Comparison of ENCODE assay signal across 1 cellular context in the genomic region with DNA sequence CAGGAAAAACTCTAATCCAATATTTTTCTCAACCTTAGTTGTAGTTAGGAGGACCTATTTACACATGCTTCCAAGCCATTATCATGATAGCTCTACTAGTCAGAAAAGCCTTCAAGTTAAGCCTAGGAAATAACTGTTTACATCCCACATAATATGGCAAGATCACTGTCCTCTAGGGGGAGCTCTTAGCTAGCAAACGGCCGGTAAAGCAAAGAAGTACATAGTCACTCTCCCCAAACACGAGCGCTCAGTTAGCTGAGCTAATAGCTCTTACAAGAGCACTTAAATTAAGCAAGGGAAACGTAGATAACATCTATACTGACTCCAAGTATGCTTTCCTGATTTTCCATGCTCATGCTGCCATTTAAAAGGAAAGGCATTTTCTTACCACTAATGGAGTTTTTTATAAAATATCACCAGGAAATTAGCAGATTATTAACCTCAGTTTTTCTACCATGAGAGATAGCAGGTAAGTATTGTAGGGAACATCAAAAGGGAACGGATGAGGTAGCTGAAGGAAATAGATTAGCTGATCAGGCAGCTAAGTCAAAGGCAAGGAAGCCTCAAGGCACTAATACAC.
TF ChIP-seq lines count a peak whose summit lies in the region.

No MANE protein-coding gene starts in this region.

TF ChIP-seq in WTC11, 78 proteins besides CTCF, POLR2A, EP300 and RAD21 (continued from another document):
- TF ChIP-seq, protein P1, sequence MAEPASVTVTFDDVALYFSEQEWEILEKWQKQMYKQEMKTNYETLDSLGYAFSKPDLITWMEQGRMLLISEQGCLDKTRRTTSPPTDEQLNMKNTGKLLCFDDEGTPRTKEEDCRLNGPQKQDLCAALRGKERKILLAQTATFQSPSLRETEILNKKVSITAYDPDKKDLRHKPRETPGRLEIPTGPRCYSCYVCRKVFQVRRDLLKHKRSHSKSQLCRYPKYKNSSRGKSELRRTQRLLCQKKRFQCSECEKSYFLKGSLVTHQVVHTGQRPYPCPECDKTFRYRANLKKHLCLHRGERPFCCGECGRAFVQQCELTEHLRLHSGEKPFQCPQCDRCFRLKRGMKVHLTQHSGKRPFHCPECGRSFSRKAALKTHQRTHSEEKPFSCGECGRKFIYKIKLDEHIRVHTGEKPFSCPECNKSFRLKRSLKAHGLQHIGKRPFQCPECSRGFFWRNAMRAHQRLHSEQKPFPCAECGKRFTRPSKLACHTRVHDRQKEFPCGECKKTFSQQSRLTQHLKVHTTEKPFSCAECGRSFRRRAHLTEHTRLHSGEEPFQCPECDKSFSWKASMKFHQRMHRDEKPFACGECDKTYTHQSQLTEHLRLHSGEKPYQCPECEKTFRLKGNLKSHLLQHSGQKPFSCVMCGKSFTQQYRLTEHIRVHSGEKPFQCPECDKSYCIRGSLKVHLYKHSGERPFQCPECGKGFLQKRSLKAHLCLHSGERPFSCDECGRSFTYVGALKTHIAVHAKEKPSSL (CRISPR knock-in tag; conservative IDR thresholded peaks at IDR 0.05): no peak
- no peak for TF ChIP-seq MXD4 (CRISPR knock-in tag; IDR thresholded peaks at IDR 0.05; ENCODE audit: borderline replicate concordance)
- TF ChIP-seq ZNF317 (CRISPR knock-in tag; IDR thresholded peaks at IDR 0.05; ENCODE audit: borderline replicate concordance, low read depth): no peak
- TF ChIP-seq TP53 (CRISPR knock-in tag; IDR thresholded peaks at IDR 0.05): no peak
- no peak for TF ChIP-seq JAZF1 (CRISPR knock-in tag; IDR thresholded peaks at IDR 0.05)
- TF ChIP-seq IRF2 (CRISPR knock-in tag; IDR thresholded peaks at IDR 0.05; ENCODE audit: borderline replicate concordance, low read depth): no peak
- no peak for TF ChIP-seq RELA (CRISPR knock-in tag; IDR thresholded peaks at IDR 0.05; ENCODE audit: borderline replicate concordance)
- TF ChIP-seq ZNF416 (CRISPR knock-in tag; IDR thresholded peaks at IDR 0.05): no peak
- TF ChIP-seq, protein P2, sequence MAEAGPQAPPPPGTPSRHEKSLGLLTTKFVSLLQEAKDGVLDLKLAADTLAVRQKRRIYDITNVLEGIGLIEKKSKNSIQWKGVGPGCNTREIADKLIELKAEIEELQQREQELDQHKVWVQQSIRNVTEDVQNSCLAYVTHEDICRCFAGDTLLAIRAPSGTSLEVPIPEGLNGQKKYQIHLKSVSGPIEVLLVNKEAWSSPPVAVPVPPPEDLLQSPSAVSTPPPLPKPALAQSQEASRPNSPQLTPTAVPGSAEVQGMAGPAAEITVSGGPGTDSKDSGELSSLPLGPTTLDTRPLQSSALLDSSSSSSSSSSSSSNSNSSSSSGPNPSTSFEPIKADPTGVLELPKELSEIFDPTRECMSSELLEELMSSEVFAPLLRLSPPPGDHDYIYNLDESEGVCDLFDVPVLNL (CRISPR knock-in tag; IDR thresholded peaks at IDR 0.05; ENCODE audit: borderline replicate concordance, low read depth): no peak
- TF ChIP-seq, protein P3, sequence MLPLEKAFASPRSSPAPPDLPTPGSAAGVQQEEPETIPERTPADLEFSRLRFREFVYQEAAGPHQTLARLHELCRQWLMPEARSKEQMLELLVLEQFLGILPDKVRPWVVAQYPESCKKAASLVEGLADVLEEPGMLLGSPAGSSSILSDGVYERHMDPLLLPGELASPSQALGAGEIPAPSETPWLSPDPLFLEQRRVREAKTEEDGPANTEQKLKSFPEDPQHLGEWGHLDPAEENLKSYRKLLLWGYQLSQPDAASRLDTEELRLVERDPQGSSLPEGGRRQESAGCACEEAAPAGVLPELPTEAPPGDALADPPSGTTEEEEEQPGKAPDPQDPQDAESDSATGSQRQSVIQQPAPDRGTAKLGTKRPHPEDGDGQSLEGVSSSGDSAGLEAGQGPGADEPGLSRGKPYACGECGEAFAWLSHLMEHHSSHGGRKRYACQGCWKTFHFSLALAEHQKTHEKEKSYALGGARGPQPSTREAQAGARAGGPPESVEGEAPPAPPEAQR (CRISPR knock-in tag; IDR thresholded peaks at IDR 0.05): no peak
- TF ChIP-seq FOXK1 (CRISPR knock-in tag; IDR thresholded peaks at IDR 0.05): no peak
- TF ChIP-seq, protein P4, sequence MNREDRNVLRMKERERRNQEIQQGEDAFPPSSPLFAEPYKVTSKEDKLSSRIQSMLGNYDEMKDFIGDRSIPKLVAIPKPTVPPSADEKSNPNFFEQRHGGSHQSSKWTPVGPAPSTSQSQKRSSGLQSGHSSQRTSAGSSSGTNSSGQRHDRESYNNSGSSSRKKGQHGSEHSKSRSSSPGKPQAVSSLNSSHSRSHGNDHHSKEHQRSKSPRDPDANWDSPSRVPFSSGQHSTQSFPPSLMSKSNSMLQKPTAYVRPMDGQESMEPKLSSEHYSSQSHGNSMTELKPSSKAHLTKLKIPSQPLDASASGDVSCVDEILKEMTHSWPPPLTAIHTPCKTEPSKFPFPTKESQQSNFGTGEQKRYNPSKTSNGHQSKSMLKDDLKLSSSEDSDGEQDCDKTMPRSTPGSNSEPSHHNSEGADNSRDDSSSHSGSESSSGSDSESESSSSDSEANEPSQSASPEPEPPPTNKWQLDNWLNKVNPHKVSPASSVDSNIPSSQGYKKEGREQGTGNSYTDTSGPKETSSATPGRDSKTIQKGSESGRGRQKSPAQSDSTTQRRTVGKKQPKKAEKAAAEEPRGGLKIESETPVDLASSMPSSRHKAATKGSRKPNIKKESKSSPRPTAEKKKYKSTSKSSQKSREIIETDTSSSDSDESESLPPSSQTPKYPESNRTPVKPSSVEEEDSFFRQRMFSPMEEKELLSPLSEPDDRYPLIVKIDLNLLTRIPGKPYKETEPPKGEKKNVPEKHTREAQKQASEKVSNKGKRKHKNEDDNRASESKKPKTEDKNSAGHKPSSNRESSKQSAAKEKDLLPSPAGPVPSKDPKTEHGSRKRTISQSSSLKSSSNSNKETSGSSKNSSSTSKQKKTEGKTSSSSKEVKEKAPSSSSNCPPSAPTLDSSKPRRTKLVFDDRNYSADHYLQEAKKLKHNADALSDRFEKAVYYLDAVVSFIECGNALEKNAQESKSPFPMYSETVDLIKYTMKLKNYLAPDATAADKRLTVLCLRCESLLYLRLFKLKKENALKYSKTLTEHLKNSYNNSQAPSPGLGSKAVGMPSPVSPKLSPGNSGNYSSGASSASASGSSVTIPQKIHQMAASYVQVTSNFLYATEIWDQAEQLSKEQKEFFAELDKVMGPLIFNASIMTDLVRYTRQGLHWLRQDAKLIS (CRISPR knock-in tag; IDR thresholded peaks at IDR 0.05; ENCODE audit: borderline replicate concordance): no peak
